In genomic region chr1:161153682-161154337, GRCh38 we compare ENCODE assay signal across 1 cellular context.
TF ChIP-seq lines count a peak whose summit lies in the region.

Gene UFC1, plus strand, starts transcription at chr1:161153978. Its CDS starts 20 bp downstream, at chr1:161153998.

TF ChIP-seq in K562, 482 proteins besides CTCF, POLR2A, EP300 and RAD21 (continued from another document and continues in another):
- TF ChIP-seq, protein P1, sequence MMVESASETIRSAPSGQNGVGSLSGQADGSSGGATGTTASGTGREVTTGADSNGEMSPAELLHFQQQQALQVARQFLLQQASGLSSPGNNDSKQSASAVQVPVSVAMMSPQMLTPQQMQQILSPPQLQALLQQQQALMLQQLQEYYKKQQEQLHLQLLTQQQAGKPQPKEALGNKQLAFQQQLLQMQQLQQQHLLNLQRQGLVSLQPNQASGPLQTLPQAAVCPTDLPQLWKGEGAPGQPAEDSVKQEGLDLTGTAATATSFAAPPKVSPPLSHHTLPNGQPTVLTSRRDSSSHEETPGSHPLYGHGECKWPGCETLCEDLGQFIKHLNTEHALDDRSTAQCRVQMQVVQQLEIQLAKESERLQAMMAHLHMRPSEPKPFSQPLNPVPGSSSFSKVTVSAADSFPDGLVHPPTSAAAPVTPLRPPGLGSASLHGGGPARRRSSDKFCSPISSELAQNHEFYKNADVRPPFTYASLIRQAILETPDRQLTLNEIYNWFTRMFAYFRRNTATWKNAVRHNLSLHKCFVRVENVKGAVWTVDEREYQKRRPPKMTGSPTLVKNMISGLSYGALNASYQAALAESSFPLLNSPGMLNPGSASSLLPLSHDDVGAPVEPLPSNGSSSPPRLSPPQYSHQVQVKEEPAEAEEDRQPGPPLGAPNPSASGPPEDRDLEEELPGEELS (CRISPR knock-in tag; IDR thresholded peaks at IDR 0.05; ENCODE audit: borderline replicate concordance) = no peak
- TF ChIP-seq STAT5A (IDR thresholded peaks at IDR 0.05; ENCODE audit: borderline replicate concordance, low read length) (no peak), ZNF584 (CRISPR knock-in tag; IDR thresholded peaks at IDR 0.05; ENCODE audit: low read depth) (no peak; the same call in 1 of the 2 replicates), ZNF197 (CRISPR knock-in tag; IDR thresholded peaks at IDR 0.05; ENCODE audit: low read depth) (peak; percentile 68; the same call in 1 of the 2 replicates), NFXL1 (CRISPR knock-in tag; IDR thresholded peaks at IDR 0.05) (no peak), RUNX1 (IDR thresholded peaks at IDR 0.05; ENCODE audit: low read depth) (no peak), PBX2 (CRISPR knock-in tag; IDR thresholded peaks at IDR 0.05; ENCODE audit: low read depth) (no peak), PBX2 (tag; conservative IDR thresholded peaks at IDR 0.05; ENCODE audit: low read depth) (no peak), RNF2 (IDR thresholded peaks at IDR 0.05) (peak; percentile 39; the same call in 1 of the 2 replicates), SIN3A (IDR thresholded peaks at IDR 0.05; ENCODE audit: borderline replicate concordance in 2 of 2, control insufficient read depth in 1 of 2, low read depth in 2 of 2, low read length in 2 of 2) (peak; percentile 50 to 78; a peak in 3 of 4 replicates), BCOR (IDR thresholded peaks at IDR 0.05) (no peak), ZKSCAN1 (IDR thresholded peaks at IDR 0.05; ENCODE audit: low read depth, low read length) (no peak), JUNB (CRISPR knock-in tag; conservative IDR thresholded peaks at IDR 0.05) (no peak), PYGO2 (tag; IDR thresholded peaks at IDR 0.05) (no peak), NFE2 (IDR thresholded peaks at IDR 0.05; ENCODE audit: low read depth) (no peak), ZNF764 (CRISPR knock-in tag; IDR thresholded peaks at IDR 0.05; ENCODE audit: low read depth) (no peak), ZFX (CRISPR knock-in tag; IDR thresholded peaks at IDR 0.05) (no peak), POLR2B (IDR thresholded peaks at IDR 0.05; ENCODE audit: low read depth, partially characterized antibody) (peak; percentile 85), SLC30A9 (CRISPR knock-in tag; IDR thresholded peaks at IDR 0.05) (no peak), RFX1 (IDR thresholded peaks at IDR 0.05) (peak; percentile 20; the same call in 1 of the 2 replicates), DACH1 (IDR thresholded peaks at IDR 0.05; ENCODE audit: partially characterized antibody) (no peak), SRSF7 (optimal IDR thresholded peaks at IDR 0.05; ENCODE audit: low read depth, low read length) (no peak), PREB (CRISPR knock-in tag; IDR thresholded peaks at IDR 0.05) (no peak), MYNN (IDR thresholded peaks at IDR 0.05) (no peak), MYNN (CRISPR knock-in tag; IDR thresholded peaks at IDR 0.05) (no peak), CHD1 (IDR thresholded peaks at IDR 0.05; ENCODE audit: low read length) (no peak), ZZZ3 (IDR thresholded peaks at IDR 0.05) (no peak), HNRNPH1 (optimal IDR thresholded peaks at IDR 0.05; ENCODE audit: low read depth, low read length) (no peak), EP400 (IDR thresholded peaks at IDR 0.05) (peak; percentile 99), ZNF561 (CRISPR knock-in tag; conservative IDR thresholded peaks at IDR 0.05) (no peak), USF2 (CRISPR knock-in tag; IDR thresholded peaks at IDR 0.05) (no peak), RFX7 (CRISPR knock-in tag; IDR thresholded peaks at IDR 0.05) (no peak), ZNF354B (CRISPR knock-in tag; IDR thresholded peaks at IDR 0.05) (no peak), SNAPC5 (CRISPR knock-in tag; IDR thresholded peaks at IDR 0.05) (no peak), PHB2 (IDR thresholded peaks at IDR 0.05; ENCODE audit: low read depth) (0 out of 2 replicates have a peak, but pooled peaks have one; percentile 8), HCFC1 (IDR thresholded peaks at IDR 0.05; ENCODE audit: low read depth, low read length) (peak; percentile 80), ZSCAN29 (IDR thresholded peaks at IDR 0.05) (no peak), KAT7 (CRISPR knock-in tag; IDR thresholded peaks at IDR 0.05; ENCODE audit: borderline replicate concordance) (peak; percentile 82; the same call in 1 of the 2 replicates), ESRRB (CRISPR knock-in tag; IDR thresholded peaks at IDR 0.05; ENCODE audit: borderline replicate concordance) (no peak), C11orf30 (IDR thresholded peaks at IDR 0.05; ENCODE audit: low read depth) (peak; percentile 44), TBL1XR1 (IDR thresholded peaks at IDR 0.05; ENCODE audit: low read length in 2 of 2) (0 out of 4 replicates have a peak, but pooled peaks of 1 of the 2 experiments have one; percentile 32)
- TF ChIP-seq, protein P2, sequence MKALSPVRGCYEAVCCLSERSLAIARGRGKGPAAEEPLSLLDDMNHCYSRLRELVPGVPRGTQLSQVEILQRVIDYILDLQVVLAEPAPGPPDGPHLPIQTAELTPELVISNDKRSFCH (CRISPR knock-in tag; IDR thresholded peaks at IDR 0.05) = no peak
- TF ChIP-seq, protein P2 (tag; IDR thresholded peaks at IDR 0.05) = peak; percentile 68; the same call in 1 of the 2 replicates
- TF ChIP-seq, protein P3, sequence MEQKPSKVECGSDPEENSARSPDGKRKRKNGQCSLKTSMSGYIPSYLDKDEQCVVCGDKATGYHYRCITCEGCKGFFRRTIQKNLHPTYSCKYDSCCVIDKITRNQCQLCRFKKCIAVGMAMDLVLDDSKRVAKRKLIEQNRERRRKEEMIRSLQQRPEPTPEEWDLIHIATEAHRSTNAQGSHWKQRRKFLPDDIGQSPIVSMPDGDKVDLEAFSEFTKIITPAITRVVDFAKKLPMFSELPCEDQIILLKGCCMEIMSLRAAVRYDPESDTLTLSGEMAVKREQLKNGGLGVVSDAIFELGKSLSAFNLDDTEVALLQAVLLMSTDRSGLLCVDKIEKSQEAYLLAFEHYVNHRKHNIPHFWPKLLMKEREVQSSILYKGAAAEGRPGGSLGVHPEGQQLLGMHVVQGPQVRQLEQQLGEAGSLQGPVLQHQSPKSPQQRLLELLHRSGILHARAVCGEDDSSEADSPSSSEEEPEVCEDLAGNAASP (IDR thresholded peaks at IDR 0.05) = no peak
- TF ChIP-seq, protein P4, sequence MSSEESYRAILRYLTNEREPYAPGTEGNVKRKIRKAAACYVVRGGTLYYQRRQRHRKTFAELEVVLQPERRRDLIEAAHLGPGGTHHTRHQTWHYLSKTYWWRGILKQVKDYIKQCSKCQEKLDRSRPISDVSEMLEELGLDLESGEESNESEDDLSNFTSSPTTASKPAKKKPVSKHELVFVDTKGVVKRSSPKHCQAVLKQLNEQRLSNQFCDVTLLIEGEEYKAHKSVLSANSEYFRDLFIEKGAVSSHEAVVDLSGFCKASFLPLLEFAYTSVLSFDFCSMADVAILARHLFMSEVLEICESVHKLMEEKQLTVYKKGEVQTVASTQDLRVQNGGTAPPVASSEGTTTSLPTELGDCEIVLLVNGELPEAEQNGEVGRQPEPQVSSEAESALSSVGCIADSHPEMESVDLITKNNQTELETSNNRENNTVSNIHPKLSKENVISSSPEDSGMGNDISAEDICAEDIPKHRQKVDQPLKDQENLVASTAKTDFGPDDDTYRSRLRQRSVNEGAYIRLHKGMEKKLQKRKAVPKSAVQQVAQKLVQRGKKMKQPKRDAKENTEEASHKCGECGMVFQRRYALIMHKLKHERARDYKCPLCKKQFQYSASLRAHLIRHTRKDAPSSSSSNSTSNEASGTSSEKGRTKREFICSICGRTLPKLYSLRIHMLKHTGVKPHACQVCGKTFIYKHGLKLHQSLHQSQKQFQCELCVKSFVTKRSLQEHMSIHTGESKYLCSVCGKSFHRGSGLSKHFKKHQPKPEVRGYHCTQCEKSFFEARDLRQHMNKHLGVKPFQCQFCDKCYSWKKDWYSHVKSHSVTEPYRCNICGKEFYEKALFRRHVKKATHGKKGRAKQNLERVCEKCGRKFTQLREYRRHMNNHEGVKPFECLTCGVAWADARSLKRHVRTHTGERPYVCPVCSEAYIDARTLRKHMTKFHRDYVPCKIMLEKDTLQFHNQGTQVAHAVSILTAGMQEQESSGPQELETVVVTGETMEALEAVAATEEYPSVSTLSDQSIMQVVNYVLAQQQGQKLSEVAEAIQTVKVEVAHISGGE (CRISPR knock-in tag; IDR thresholded peaks at IDR 0.05) = peak; percentile 92 to 99 (median 97); a peak in 5 of 6 replicates
- TF ChIP-seq, protein P5, sequence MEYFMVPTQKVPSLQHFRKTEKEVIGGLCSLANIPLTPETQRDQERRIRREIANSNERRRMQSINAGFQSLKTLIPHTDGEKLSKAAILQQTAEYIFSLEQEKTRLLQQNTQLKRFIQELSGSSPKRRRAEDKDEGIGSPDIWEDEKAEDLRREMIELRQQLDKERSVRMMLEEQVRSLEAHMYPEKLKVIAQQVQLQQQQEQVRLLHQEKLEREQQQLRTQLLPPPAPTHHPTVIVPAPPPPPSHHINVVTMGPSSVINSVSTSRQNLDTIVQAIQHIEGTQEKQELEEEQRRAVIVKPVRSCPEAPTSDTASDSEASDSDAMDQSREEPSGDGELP (CRISPR knock-in tag; IDR thresholded peaks at IDR 0.05; ENCODE audit: borderline replicate concordance) = peak; percentile 73; the same call in 1 of the 2 replicates
